In the genomic region with DNA sequence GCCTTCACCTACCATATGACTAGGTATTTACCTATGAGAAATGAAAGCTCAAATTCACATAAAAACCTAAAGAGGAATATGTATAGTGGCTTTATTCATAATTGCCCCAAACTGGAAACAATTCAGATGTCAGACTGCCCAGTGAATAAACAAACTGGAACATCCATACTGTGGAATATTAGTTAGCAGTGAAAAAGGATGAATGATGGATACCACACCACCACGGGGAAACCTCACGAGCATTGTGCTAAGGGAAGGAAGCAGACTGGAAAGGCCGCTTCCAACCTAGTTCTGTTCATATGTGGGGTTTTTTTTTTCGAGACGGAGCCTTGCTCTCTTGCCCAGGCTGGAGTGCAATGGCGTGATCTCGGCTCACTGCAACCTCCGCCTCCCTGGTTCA, we compare ENCODE assay signal across 1 cellular context.
TF ChIP-seq lines count a peak whose summit lies in the region.

No MANE protein-coding gene starts in this region.

TF ChIP-seq in K562, 482 proteins besides CTCF, POLR2A, EP300 and RAD21 (continued from another document):
- no peak for TF ChIP-seq WHSC1 (IDR thresholded peaks at IDR 0.05; ENCODE audit: low read length)
- TF ChIP-seq ZNF146 (CRISPR knock-in tag; IDR thresholded peaks at IDR 0.05; ENCODE audit: unreplicated experiment) = peak; percentile 97
TF ChIP-seq in K562: peak in this region for 2.
